In genomic region chr15:63340878-63341277, GRCh38 we compare ENCODE assay signal across 1 cellular context.
TF ChIP-seq lines count a peak whose summit lies in the region.

No MANE protein-coding gene starts in this region.

TF ChIP-seq in GM23338, 12 proteins besides CTCF, POLR2A, EP300 and RAD21 (continued from another document):
- TF ChIP-seq ZNF462 (CRISPR knock-in tag; IDR thresholded peaks at IDR 0.05) (no peak), STAT1 (IDR thresholded peaks at IDR 0.05; ENCODE audit: unreplicated experiment) (no peak), JUNB (IDR thresholded peaks at IDR 0.05; ENCODE audit: unreplicated experiment) (no peak), EZH2 (IDR thresholded peaks at IDR 0.05; ENCODE audit: low read depth, unreplicated experiment) (no peak), ZNF114 (CRISPR knock-in tag; IDR thresholded peaks at IDR 0.05) (no peak), ZNF331 (CRISPR knock-in tag; IDR thresholded peaks at IDR 0.05; ENCODE audit: low read depth) (no peak), POLR2AphosphoS5 (IDR thresholded peaks at IDR 0.05; ENCODE audit: low read depth) (no peak), ETS1 (IDR thresholded peaks at IDR 0.05) (no peak), NANOG (IDR thresholded peaks at IDR 0.05; ENCODE audit: borderline replicate concordance) (no peak), CREB1 (CRISPR knock-in tag; IDR thresholded peaks at IDR 0.05; ENCODE audit: low read depth) (no peak)
